29 cellular contexts compared by ENCODE assay signal in genomic region chr10:49599546-49599945, GRCh38. TPM values are rescaled to one million over a fixed set of nuclear protein-coding genes. Genes with fewer than 3 reads are reported as not detected.
"Had no signal": no experiment of that assay in that cellular context is flagged by ENCODE, and none has a peak within 500 bp of the region (broad histone marks: within the 10 kb centered on the region; RNA-seq: fewer than 3 reads in every experiment).

No MANE protein-coding gene starts in this region.

- H3K4me1 ChIP-seq: ascending aorta, heart left ventricle, parathyroid adenoma, psoas muscle, sigmoid colon, upper lobe of left lung had no signal

- H2AFZ ChIP-seq: parathyroid adenoma had no signal

- H3K27ac ChIP-seq: ascending aorta, cardiac muscle cell, foreskin keratinocyte, heart left ventricle, neutrophil, parathyroid adenoma, psoas muscle, sigmoid colon, upper lobe of left lung had no signal

- DNase-seq: activated B cell treated with CpG ODN at 0.5 μM for 24 hours; activated CD4-positive, alpha-beta T cell treated with anti-CD3 and anti-CD28 coated beads, Interleukin-2, amount 50 U/mL, for 1 hour; activated CD8-positive, alpha-beta T cell treated with anti-CD3 and anti-CD28 coated beads for 36 hours; activated gamma-delta T cell; activated naive CD4-positive, alpha-beta T cell treated with anti-CD3 and anti-CD28 coated beads, Interleukin-2, amount 10 ng/mL, durations not matched to agents 7 days and 5 days; activated naive CD8-positive, alpha-beta T cell treated with anti-CD3 and anti-CD28 coated beads, Interleukin-2, amount 10 ng/mL, durations not matched to agents 7 days and 5 days; activated T-cell treated with anti-CD3 and anti-CD28 coated beads, Interleukin-2, amount 50 U/mL, for 24 hours; endodermal cell; heart left ventricle; mammary epithelial cell; naive B cell; nephron progenitor cell; sigmoid colon; small intestine; stimulated activated CD4-positive, alpha-beta T cell treated with anti-CD3 and anti-CD28 coated beads, Interleukin-4, amount 100 ng/mL, for 24 hours; upper lobe of left lung had no signal

- H3K4me3 ChIP-seq: ascending aorta, cardiac muscle cell, heart left ventricle, psoas muscle, sigmoid colon, upper lobe of left lung had no signal

- H3K36me3 ChIP-seq: ascending aorta, cardiac muscle cell, heart left ventricle, neutrophil, sigmoid colon, upper lobe of left lung had no signal

- H3K79me2 ChIP-seq: parathyroid adenoma had no signal

- H3K9ac ChIP-seq: parathyroid adenoma had no signal

- H3K27me3 ChIP-seq: ascending aorta, upper lobe of left lung had no signal

- H3K9me3 ChIP-seq: ascending aorta, heart left ventricle, neutrophil, psoas muscle, sigmoid colon, upper lobe of left lung had no signal

RNA-seq across cellular contexts. Expression of gene SLC18A3, which starts 10.6 kb away (rescaled TPM):
- total RNA-seq: activated B cell treated with CpG ODN at 0.5 μM for 24 hours; activated CD8-positive, alpha-beta T cell treated with anti-CD3 and anti-CD28 coated beads for 36 hours; activated naive CD8-positive, alpha-beta T cell treated with anti-CD3 and anti-CD28 coated beads, Interleukin-2, amount 10 ng/mL, durations not matched to agents 7 days and 5 days; ascending aorta; cardiac muscle cell; endodermal cell; esophagus mucosa; foreskin keratinocyte; heart left ventricle; liver; mammary epithelial cell; psoas muscle; subcutaneous adipose tissue; T-cell; T-helper 2 cell treated with Interferon-gamma antibody and Interleukin-4, amounts not matched to agents 100 ng/mL and 5 ng/mL, for 36 hours; upper lobe of left lung had no signal
- polyA plus RNA-seq: cardiac muscle cell, foreskin keratinocyte, heart left ventricle, liver, mammary epithelial cell, psoas muscle had no signal

RNA-seq across cellular contexts. Expression of gene CHAT, which starts 14.3 kb away (rescaled TPM):
- total RNA-seq: activated B cell treated with CpG ODN at 0.5 μM for 24 hours; activated CD8-positive, alpha-beta T cell treated with anti-CD3 and anti-CD28 coated beads for 36 hours; activated naive CD8-positive, alpha-beta T cell treated with anti-CD3 and anti-CD28 coated beads, Interleukin-2, amount 10 ng/mL, durations not matched to agents 7 days and 5 days; ascending aorta; cardiac muscle cell; endodermal cell; esophagus mucosa; foreskin keratinocyte; heart left ventricle; liver; mammary epithelial cell; mesothelial cell of epicardium; psoas muscle; subcutaneous adipose tissue; T-cell; upper lobe of left lung had no signal
- polyA plus RNA-seq: cardiac muscle cell, foreskin keratinocyte, heart left ventricle, liver, mammary epithelial cell, psoas muscle, thymus had no signal
